Comparison of ENCODE assay signal across 26 cellular contexts in the genomic region with DNA sequence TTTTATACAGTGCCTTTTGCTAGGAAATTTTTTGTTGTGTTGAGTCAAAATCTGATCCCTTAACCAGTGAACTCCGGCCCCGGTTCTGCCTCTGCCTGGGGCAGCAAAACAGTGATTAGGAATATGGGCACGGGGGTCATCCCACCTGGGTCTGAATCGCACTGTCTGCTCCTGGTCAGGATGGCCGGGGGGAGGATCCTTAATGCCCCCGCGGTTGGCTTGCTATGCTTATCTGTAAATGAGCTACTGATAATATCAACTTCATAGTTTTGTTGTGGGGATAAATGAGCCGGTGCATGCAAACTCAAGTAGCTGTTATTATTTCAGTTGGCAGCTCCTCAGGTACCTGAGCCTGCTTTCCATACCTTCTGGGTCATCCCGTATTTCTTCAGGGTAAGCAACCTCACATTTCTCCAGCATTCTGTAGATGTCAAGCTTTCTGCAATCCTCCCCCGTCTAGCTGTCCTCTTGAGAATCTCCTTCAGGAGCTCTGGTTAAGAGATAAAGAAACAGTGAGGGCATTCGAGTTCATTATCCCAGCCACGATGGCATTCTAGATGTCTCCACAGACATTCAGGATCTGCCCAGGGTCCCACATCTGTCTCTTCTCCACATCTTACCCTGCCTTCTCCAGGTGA.
DNase-seq lines count a peak whose midpoint lies in the region; ATAC-seq, FAIRE-seq and TF ChIP-seq lines count a peak whose summit lies in the region.
"Had no signal": no experiment of that assay in that cellular context is flagged by ENCODE, and none has a peak within 500 bp of the region (broad histone marks: within the 10 kb centered on the region; RNA-seq: fewer than 3 reads in every experiment).

No MANE protein-coding gene starts in this region.

- CTCF ChIA-PET in activated naive CD4-positive, alpha-beta T cell treated with anti-CD3 and anti-CD28 coated beads, Interleukin-2, amount 10 ng/mL, durations not matched to agents 7 days and 5 days (lab: Charles Lee) = no interaction called here

- peaks cover 35% of the 10 kb centered on the region for H3K4me1 Mint-ChIP-seq in glutamatergic neuron (ENCODE audit: low read depth, unreplicated experiment)
- H3K4me1 Mint-ChIP-seq in activated naive CD4-positive, alpha-beta T cell treated with anti-CD3 and anti-CD28 coated beads, Interleukin-2, amount 10 ng/mL, durations not matched to agents 7 days and 5 days = no peaks in the 10 kb centered on the region
- H3K4me1 Mint-ChIP-seq: CD14-positive monocyte; CD8-positive, alpha-beta memory T cell had no signal

- TF ChIP-seq POLR2A in right lobe of liver (IDR thresholded peaks at IDR 0.05) = no peak

- intact Hi-C loops in left colon (cut with DNase I, micrococcal nuclease) = no loop called here
- intact Hi-C loops in right lobe of liver (cut with DNase I) = no loop called here

- H3K27me3 Mint-ChIP-seq in glutamatergic neuron (ENCODE audit: unreplicated experiment) = peaks cover 6% of the 10 kb centered on the region
- H3K27me3 Mint-ChIP-seq in activated naive CD4-positive, alpha-beta T cell treated with anti-CD3 and anti-CD28 coated beads, Interleukin-2, amount 10 ng/mL, durations not matched to agents 7 days and 5 days = no peaks in the 10 kb centered on the region
- H3K27me3 Mint-ChIP-seq: CD4-positive, alpha-beta T cell had no signal

- H3K4me3 ChIP-seq in right lobe of liver = no peak overlapping the region
- H3K4me3 ChIP-seq: A549; BLaER1 treated with 17β-estradiol and CSF1 and Interleukin-3, amounts not matched to agents 10 nM and 100 nM; HAP-1 had no signal

- H3K36me3 Mint-ChIP-seq in glutamatergic neuron (ENCODE audit: unreplicated experiment) = peaks cover 5% of the 10 kb centered on the region
- H3K36me3 Mint-ChIP-seq in activated naive CD4-positive, alpha-beta T cell treated with anti-CD3 and anti-CD28 coated beads, Interleukin-2, amount 10 ng/mL, durations not matched to agents 7 days and 5 days = no peaks in the 10 kb centered on the region
- H3K36me3 Mint-ChIP-seq: CD14-positive monocyte; CD8-positive, alpha-beta memory T cell had no signal

- H3K27ac Mint-ChIP-seq in glutamatergic neuron (ENCODE audit: unreplicated experiment) = peak overlapping the region; percentile 15
- no peak overlapping the region for H3K27ac Mint-ChIP-seq in activated naive CD4-positive, alpha-beta T cell treated with anti-CD3 and anti-CD28 coated beads, Interleukin-2, amount 10 ng/mL, durations not matched to agents 7 days and 5 days
- H3K27ac Mint-ChIP-seq: CD4-positive, alpha-beta T cell; HFFc6 had no signal

- FAIRE-seq in HTR-8/SVneo (lab: Jason Lieb, UNC) = peak; percentile 4
- FAIRE-seq: A549, D721Med, G401.6, GM12892, H54 had no signal

- H3K4me3 Mint-ChIP-seq in glutamatergic neuron (ENCODE audit: unreplicated experiment) = no peak overlapping the region
- H3K4me3 Mint-ChIP-seq in activated naive CD4-positive, alpha-beta T cell treated with anti-CD3 and anti-CD28 coated beads, Interleukin-2, amount 10 ng/mL, durations not matched to agents 7 days and 5 days = no peak overlapping the region
- H3K4me3 Mint-ChIP-seq: CD14-positive monocyte; CD4-positive, alpha-beta T cell; CD8-positive, alpha-beta memory T cell; HFFc6 had no signal

- H3K4me1 ChIP-seq in right lobe of liver = no peaks in the 10 kb centered on the region
- H3K4me1 ChIP-seq: A549, BE2C, HAP-1 had no signal

- no peak for ATAC-seq in GM21528 (IDR thresholded peaks at IDR 0.05; ENCODE audit: low FRiP score, unreplicated experiment)
- no peak for ATAC-seq in left colon
- ATAC-seq in right lobe of liver = no peak
- ATAC-seq: A549 had no signal

- TF ChIP-seq CTCF in glutamatergic neuron (IDR thresholded peaks at IDR 0.05; ENCODE audit: partially characterized antibody, unreplicated experiment) = no peak
- TF ChIP-seq CTCF in right lobe of liver (IDR thresholded peaks at IDR 0.05) = no peak

- H3K9me3 ChIP-seq in right lobe of liver = no peaks in the 10 kb centered on the region
- H3K9me3 ChIP-seq: A549, BE2C, HAP-1 had no signal

- WGBS in right lobe of liver (ENCODE audit: insufficient coverage, low coverage, low lambda C conversion rate, missing lambda C conversion rate) = 65% methylated on average over 8 of the region's 12 CpGs

- H3K9me3 Mint-ChIP-seq in glutamatergic neuron (ENCODE audit: unreplicated experiment) = peaks cover 21% of the 10 kb centered on the region
- H3K9me3 Mint-ChIP-seq in activated naive CD4-positive, alpha-beta T cell treated with anti-CD3 and anti-CD28 coated beads, Interleukin-2, amount 10 ng/mL, durations not matched to agents 7 days and 5 days = no peaks in the 10 kb centered on the region
- H3K9me3 Mint-ChIP-seq: CD4-positive, alpha-beta T cell; CD8-positive, alpha-beta memory T cell had no signal

- no peaks in the 10 kb centered on the region for H3K27me3 ChIP-seq in right lobe of liver
- H3K27me3 ChIP-seq: BE2C; BLaER1 treated with 17β-estradiol and CSF1 and Interleukin-3, amounts not matched to agents 10 nM and 100 nM had no signal

- peak; percentile 57 for DNase-seq in DMS79 (lab: John Stamatoyannopoulos, UW)
- DNase-seq in HTR-8/SVneo (ENCODE audit: insufficient read length, low spot score) = no peak
- peak; percentile 16 for DNase-seq in amniotic epithelial cell (ENCODE audit: low read depth)
- no peak for DNase-seq in glutamatergic neuron
- no peak for DNase-seq in activated naive CD4-positive, alpha-beta T cell treated with anti-CD3 and anti-CD28 coated beads, Interleukin-2, amount 10 ng/mL, durations not matched to agents 7 days and 5 days
- DNase-seq in left colon = no peak
- no peak for DNase-seq in right lobe of liver
- DNase-seq: 8988T; ACHN; AML-193; BE2C; CD4-positive, alpha-beta T cell; CD8-positive, alpha-beta memory T cell; DMS 273 treated with DMSO at 0.1 percent for 48 hours; DND-41; GOT3; HFFc6 had no signal

- no peaks in the 10 kb centered on the region for H3K36me3 ChIP-seq in right lobe of liver
- H3K36me3 ChIP-seq: BE2C; BLaER1 treated with 17β-estradiol and CSF1 and Interleukin-3, amounts not matched to agents 10 nM and 100 nM; HAP-1 had no signal

- H3K27ac ChIP-seq in right lobe of liver = no peak overlapping the region
- H3K27ac ChIP-seq: A549; BLaER1 treated with 17β-estradiol and CSF1 and Interleukin-3, amounts not matched to agents 10 nM and 100 nM had no signal

Comparison
In these comparisons a context has a peak if more than half of its experiments do, and no peak if none do; other contexts are left out.
1. DNase-seq: peak in DMS79 (single experiment) and amniotic epithelial cell (single experiment); none in HTR-8/SVneo (single experiment), glutamatergic neuron (single experiment), activated naive CD4-positive, alpha-beta T cell treated with anti-CD3 and anti-CD28 coated beads, Interleukin-2, amount 10 ng/mL, durations not matched to agents 7 days and 5 days (single experiment), left colon (0 of 2) and right lobe of liver (0 of 3).